Comparison of ENCODE assay signal across 8 cellular contexts in genomic region chr1:25858906-25859789, GRCh38. TPM values are rescaled to one million over a fixed set of nuclear protein-coding genes. Genes with fewer than 3 reads are reported as not detected.
A peak's percentile ranks its signal among the peaks of the same experiment; 100 is the strongest.
DNase-seq lines count a peak whose midpoint lies in the region; ATAC-seq lines count a peak whose summit lies in the region.

TSS of gene AUNIP (minus strand) at chr1:25859457. CDS start at chr1:25859357, 100 bp downstream.

- ATAC-seq in GM19328 (IDR thresholded peaks at IDR 0.05; ENCODE audit: unreplicated experiment) (peak; percentile 77), HG03558 (IDR thresholded peaks at IDR 0.05; ENCODE audit: extremely low read depth, unreplicated experiment) (peak; percentile 46)
- peak; percentile 98 for ATAC-seq in activated CD8-positive, alpha-beta T cell treated with anti-CD3 and anti-CD28 coated beads, Interleukin-2, amount 10 ng/mL, durations not matched to agents 7 days and 5 days

- no peaks in the 10 kb centered on the region for H4K20me1 ChIP-seq in BLaER1

- H3K27me3 Mint-ChIP-seq in activated CD8-positive, alpha-beta T cell treated with anti-CD3 and anti-CD28 coated beads, Interleukin-2, amount 10 ng/mL, durations not matched to agents 7 days and 5 days (ENCODE audit: low read depth) = no peaks in the 10 kb centered on the region

- H3K9me3 ChIP-seq in BLaER1 = no peaks in the 10 kb centered on the region

- peaks cover 27% of the 10 kb centered on the region for H3K4me1 Mint-ChIP-seq in activated CD8-positive, alpha-beta T cell treated with anti-CD3 and anti-CD28 coated beads, Interleukin-2, amount 10 ng/mL, durations not matched to agents 7 days and 5 days (ENCODE audit: low read depth)

- H3K27ac ChIP-seq in BLaER1 = peak within 1 kb of the TSS; percentile 81

- H3K36me3 Mint-ChIP-seq in activated CD8-positive, alpha-beta T cell treated with anti-CD3 and anti-CD28 coated beads, Interleukin-2, amount 10 ng/mL, durations not matched to agents 7 days and 5 days (ENCODE audit: low read depth) = peaks cover 4% of the 10 kb centered on the region

- no peaks in the 10 kb centered on the region for H3K9me3 Mint-ChIP-seq in activated CD8-positive, alpha-beta T cell treated with anti-CD3 and anti-CD28 coated beads, Interleukin-2, amount 10 ng/mL, durations not matched to agents 7 days and 5 days (ENCODE audit: insufficient read depth)

- H3K4me3 Mint-ChIP-seq in activated CD8-positive, alpha-beta T cell treated with anti-CD3 and anti-CD28 coated beads, Interleukin-2, amount 10 ng/mL, durations not matched to agents 7 days and 5 days = peak within 1 kb of the TSS; percentile 91

- POLR2A ChIA-PET in activated CD8-positive, alpha-beta T cell treated with anti-CD3 and anti-CD28 coated beads, Interleukin-2, amount 10 ng/mL, durations not matched to agents 7 days and 5 days (lab: Charles Lee) = interaction anchor here (0.7 kb wide), 1 partner anchor 68 kb away, joined by 3 read pairs; no protein-coding TSS in a partner anchor

- DNase-seq in NCI-H82 treated with DMSO at 0.1 percent for 48 hours (lab: John Stamatoyannopoulos, UW; ENCODE audit: unreplicated experiment) (peak; percentile 62), medulla oblongata (ENCODE audit: extremely low spot score) (peak; percentile 83)
- peak; percentile 91 for DNase-seq in activated CD8-positive, alpha-beta T cell treated with anti-CD3 and anti-CD28 coated beads, Interleukin-2, amount 10 ng/mL, durations not matched to agents 7 days and 5 days
- peak; percentile 85 for DNase-seq in effector CD4-positive, alpha-beta T cell
- DNase-seq in stimulated activated CD4-positive, alpha-beta T cell treated with anti-CD3 and anti-CD28 coated beads, TNF-alpha, amount 100 ng/mL, for 4 hours (ENCODE audit: low read depth in 3 of 3) = peak; percentile 84 to 89 (median 85)

- CTCF ChIA-PET in activated CD8-positive, alpha-beta T cell treated with anti-CD3 and anti-CD28 coated beads, Interleukin-2, amount 10 ng/mL, durations not matched to agents 7 days and 5 days (lab: Charles Lee) = interaction anchor here (0.8 kb wide), 1 partner anchor 139 kb away, joined by 3 read pairs; the partner anchor contains the start of gene PAFAH2

- no peaks in the 10 kb centered on the region for H3K27me3 ChIP-seq in BLaER1

- H3K4me3 ChIP-seq in BLaER1 = peak within 1 kb of the TSS; percentile 76

- peaks cover 14% of the 10 kb centered on the region for H3K36me3 ChIP-seq in BLaER1

- peak within 1 kb of the TSS; percentile 92 for H3K27ac Mint-ChIP-seq in activated CD8-positive, alpha-beta T cell treated with anti-CD3 and anti-CD28 coated beads, Interleukin-2, amount 10 ng/mL, durations not matched to agents 7 days and 5 days

- H3K9ac ChIP-seq in BLaER1 = peak within 1 kb of the TSS; percentile 84

- H3K4me1 ChIP-seq in BLaER1 = peaks cover 48% of the 10 kb centered on the region

- peak within 1 kb of the TSS; percentile 91 for H3K4me2 ChIP-seq in BLaER1

RNA-seq across cellular contexts. Expression of gene AUNIP, which starts in this region (rescaled TPM):
- total RNA-seq in activated CD8-positive, alpha-beta T cell treated with anti-CD3 and anti-CD28 coated beads, Interleukin-2, amount 10 ng/mL, durations not matched to agents 7 days and 5 days = 1 to 10 TPM; 7.8 to 9.1 TPM

Comparison
In these comparisons a context has a peak if more than half of its experiments do, and no peak if none do; other contexts are left out.
1. Peak in every context shown above with its lines: DNase-seq, ATAC-seq, H3K4me3 ChIP-seq and H3K27ac ChIP-seq.
2. ATAC-seq: peak in every context shown above with its lines; median percentile 98 in activated CD8-positive, alpha-beta T cell treated with anti-CD3 and anti-CD28 coated beads, Interleukin-2, amount 10 ng/mL, durations not matched to agents 7 days and 5 days; 77 in GM19328; 46 in HG03558.